In the genomic region with DNA sequence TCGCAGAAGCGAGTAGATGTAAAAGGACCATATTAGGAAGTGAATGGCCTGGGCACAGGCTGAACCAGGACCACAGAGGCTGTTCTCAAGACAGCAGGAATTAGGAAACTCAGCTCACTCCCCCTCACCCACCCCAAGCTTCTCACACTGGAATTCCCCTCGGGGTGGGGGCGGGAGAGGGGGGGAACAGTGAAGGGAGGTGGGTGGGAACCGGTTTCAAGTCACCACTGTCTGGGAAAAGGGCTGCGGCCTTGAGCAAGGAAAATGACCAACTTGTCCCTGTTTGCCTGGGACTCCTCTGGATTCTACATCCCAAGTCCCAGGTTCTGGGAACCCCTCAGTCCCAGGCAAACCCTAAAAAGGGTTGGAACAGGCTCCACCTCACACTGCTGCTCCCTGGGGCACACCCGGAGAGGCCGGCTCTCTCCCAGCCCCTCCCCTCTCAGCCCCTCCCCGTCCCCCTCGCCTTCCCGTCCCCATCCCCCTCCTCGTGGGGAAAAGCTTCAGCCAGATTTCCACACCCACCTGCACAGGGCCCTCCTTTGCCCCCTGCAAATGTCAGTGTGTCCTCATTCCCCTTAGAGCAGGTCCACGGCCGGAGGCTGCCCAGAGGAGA, we compare ENCODE assay signal across 18 cellular contexts.
DNase-seq lines count a peak whose midpoint lies in the region; ATAC-seq, FAIRE-seq and TF ChIP-seq lines count a peak whose summit lies in the region.
"Had no signal": no experiment of that assay in that cellular context is flagged by ENCODE, and none has a peak within 500 bp of the region (broad histone marks: within the 10 kb centered on the region; RNA-seq: fewer than 3 reads in every experiment).

No MANE protein-coding gene starts in this region.

- TF ChIP-seq CTCF in H1 (IDR thresholded peaks at IDR 0.05; ENCODE audit: control extremely low read depth in 1 of 3, insufficient read depth in 1 of 3, low read depth in 1 of 3, low read length in 3 of 3): no peak
- no peak for TF ChIP-seq CTCF in spleen (IDR thresholded peaks at IDR 0.05 in 8 of 11, conservative IDR thresholded peaks at IDR 0.05 in 3 of 11)

- H3K27me3 ChIP-seq in HUES64 (ENCODE audit: insufficient read depth, low read length) (peaks cover 3% of the 10 kb centered on the region; the same call in 1 of the 2 replicates), H1 (replicated peaks in 1 of 4; ENCODE audit: control insufficient read depth in 3 of 4, extremely low read depth in 1 of 4, insufficient read depth in 3 of 4, low read length in 3 of 4) (peaks cover 0 to 12% (median 0%) of the 10 kb centered on the region in 4 experiments; a peak in 4 of 7 replicates), spleen (replicated peaks in 1 of 7) (peaks cover 0 to 48% (median 0%) of the 10 kb centered on the region in 7 donors)
- H3K27me3 ChIP-seq: BE2C, testis had no signal

- WGBS in HUES64: 18% methylated on average over 9 of the region's 14 CpGs
- 27% methylated on average over 7 of the region's 14 CpGs; no CpG with 5 or more reads in 1 of the 2 experiments for WGBS in H1 (ENCODE audit: extremely low coverage in 1 of 2, insufficient coverage in 1 of 2, insufficient read length in 1 of 2, insufficient replicate concordance in 2 of 2, low coverage in 1 of 2, low lambda C conversion rate in 2 of 2, missing lambda C conversion rate in 1 of 2), 2 experiments
- WGBS in spleen, 5 donors: 16 to 22% (median 19%) methylated on average over 13 to 14 of the region's 14 CpGs

- H3K9me3 ChIP-seq in HUES64 (ENCODE audit: insufficient read depth, low read depth, low read length): no peaks in the 10 kb centered on the region
- no peaks in the 10 kb centered on the region for H3K9me3 ChIP-seq in H1 (ENCODE audit: insufficient read depth in 2 of 2, low read depth in 1 of 2, low read length in 1 of 2)
- H3K9me3 ChIP-seq in spleen: no peaks in the 10 kb centered on the region
- H3K9me3 ChIP-seq: BE2C, testis had no signal

- H3K4me1 ChIP-seq in HUES64 (ENCODE audit: insufficient read depth, low read length) (peaks cover 33% of the 10 kb centered on the region), H1 (replicated peaks in 1 of 4; ENCODE audit: control insufficient read depth in 3 of 4, insufficient read depth in 4 of 4, low read length in 3 of 4) (peaks cover 0 to 23% (median 17%) of the 10 kb centered on the region in 4 experiments; a peak in 5 of 7 replicates), spleen (no peaks in the 10 kb centered on the region)
- H3K4me1 ChIP-seq: BE2C, testis had no signal

- H2BK15ac ChIP-seq in H1 (ENCODE audit: low read length): 0 out of 2 replicates have a peak overlapping the region, but pooled peaks have one; percentile 22

- H2BK12ac ChIP-seq in H1 (ENCODE audit: low read depth, low read length): peak overlapping the region; percentile 94; the same call in 1 of the 2 replicates

- peak overlapping the region; percentile 25; the same call in 1 of the 2 replicates for H3K9ac ChIP-seq in HUES64 (ENCODE audit: low read depth, low read length)
- H3K9ac ChIP-seq in H1 (replicated peaks in 1 of 4; ENCODE audit: extremely low read depth in 1 of 4, low read depth in 3 of 4, low read length in 3 of 4): no peak overlapping the region

- H2BK20ac ChIP-seq in H1 (ENCODE audit: low read length): 0 out of 2 replicates have a peak overlapping the region, but pooled peaks have one; percentile 39

- peak overlapping the region; percentile 67 for H3K27ac ChIP-seq in HUES64 (ENCODE audit: low read depth, low read length)
- no peak overlapping the region for H3K27ac ChIP-seq in H1 (ENCODE audit: low read depth, low read length)
- peak overlapping the region in 5 of 8 donors; percentile 18 to 55 (median 47) for H3K27ac ChIP-seq in spleen
- H3K27ac ChIP-seq: testis had no signal

- H3K14ac ChIP-seq in H1 (ENCODE audit: insufficient read length): no peak overlapping the region

- intact Hi-C loops in spleen (cut with DNase I; ENCODE audit: low total_unique reads): no loop called here

- no peaks in the 10 kb centered on the region; the same call in 1 of the 2 replicates for H3K23me2 ChIP-seq in H1 (ENCODE audit: low read depth, low read length)

- peak overlapping the region; percentile 28 for H3K4me3 ChIP-seq in HUES64 (ENCODE audit: low read length)
- peak overlapping the region in 3 of 4 experiments; percentile 13 to 46 (median 23); a peak in 4 of 8 replicates for H3K4me3 ChIP-seq in H1 (ENCODE audit: extremely low read depth in 1 of 4, insufficient read depth in 2 of 4, low read depth in 3 of 4, low read length in 4 of 4)
- H3K4me3 ChIP-seq in spleen: no peak overlapping the region
- H3K4me3 ChIP-seq: testis had no signal

- DNase-seq in H1 (ENCODE audit: low read depth in 1 of 2, low spot score in 2 of 2) (peak in 1 of 2 experiments; percentile 56), left kidney (ENCODE audit: low read depth, low spot score) (peak; percentile 90), spleen (no peak), 8988T (no peak), NCI-H2227 (lab: John Stamatoyannopoulos, UW; ENCODE audit: unreplicated experiment) (no peak)
- DNase-seq in activated effector memory CD4-positive, alpha-beta T cell treated with Interleukin-2 at 50 U/mL for 16 hours: no peak
- DNase-seq: activated CD4-positive, alpha-beta T cell treated with anti-CD3 and anti-CD28 coated beads, Interleukin-2, amount 50 U/mL, for 48 hours; aorta; BE2C; NCI-H1694 treated with DMSO at 0.1 percent for 48 hours; NCI-H69; T-helper 9 cell; testis had no signal

- H3K4ac ChIP-seq in H1 (replicated peaks; ENCODE audit: insufficient read length, low read depth, low read length): peak overlapping the region; percentile 35

- H3K36me3 ChIP-seq in HUES64 (ENCODE audit: insufficient read depth, low read length): no peaks in the 10 kb centered on the region
- no peaks in the 10 kb centered on the region for H3K36me3 ChIP-seq in H1 (ENCODE audit: control insufficient read depth in 2 of 4, insufficient read depth in 4 of 4, low read length in 3 of 4)
- no peaks in the 10 kb centered on the region for H3K36me3 ChIP-seq in spleen
- H3K36me3 ChIP-seq: BE2C had no signal

- H2AK5ac ChIP-seq in H1 (ENCODE audit: low read depth, low read length): no peak overlapping the region

- H3K79me2 ChIP-seq in H1 (ENCODE audit: control insufficient read depth in 1 of 2, insufficient read depth in 2 of 2, low read length in 2 of 2): no peaks in the 10 kb centered on the region

- CTCF ChIA-PET in H1 (lab: Charles Lee; ENCODE audit: partially characterized antibody): interaction anchor here (0.6 to 3.4 kb wide), 8 partner anchors 10 to 230 kb away, joined by 3 to 25 read pairs (median 4); no protein-coding TSS in a partner anchor

- H3K18ac ChIP-seq in H1 (ENCODE audit: extremely low read depth, low read length): peak overlapping the region; percentile 51

- no peak for ATAC-seq in GM18505 (IDR thresholded peaks at IDR 0.05; ENCODE audit: unreplicated experiment)
- ATAC-seq: HCT116, Right ventricle myocardium inferior had no signal

- no peak overlapping the region for H3K56ac ChIP-seq in H1 (replicated peaks; ENCODE audit: insufficient read length, low read depth, low read length)

- TF ChIP-seq RAD21 in H1 (IDR thresholded peaks at IDR 0.05 in 1 of 2, conservative IDR thresholded peaks at IDR 0.05 in 1 of 2; ENCODE audit: low read depth in 2 of 2, low read length in 2 of 2): no peak

- TF ChIP-seq EP300 in H1 (IDR thresholded peaks at IDR 0.05; ENCODE audit: borderline replicate concordance in 1 of 2, low read depth in 2 of 2, low read length in 2 of 2): no peak

- no peak overlapping the region for H3K23ac ChIP-seq in H1 (ENCODE audit: insufficient read length)

- POLR2A ChIA-PET in H1 (lab: Charles Lee; ENCODE audit: partially characterized antibody): no interaction called here

- peak overlapping the region; percentile 51 for H4K91ac ChIP-seq in H1 (replicated peaks; ENCODE audit: insufficient read length, low read length)

- TF ChIP-seq POLR2A in H1 (IDR thresholded peaks at IDR 0.05; ENCODE audit: control extremely low read depth in 1 of 2, low read depth in 2 of 2, low read length in 2 of 2) (0 out of 3 replicates have a peak, but pooled peaks of 1 of the 2 experiments have one; percentile 20), spleen (IDR thresholded peaks at IDR 0.05) (no peak), GM18505 (IDR thresholded peaks at IDR 0.05; ENCODE audit: borderline replicate concordance, extremely low read depth, insufficient read depth, insufficient read length) (no peak)

- peak overlapping the region; percentile 74 for H2BK120ac ChIP-seq in H1 (replicated peaks; ENCODE audit: low read depth, low read length)

- H4K5ac ChIP-seq in H1 (ENCODE audit: insufficient read length, low read depth, low read length): no peak overlapping the region

- 0 out of 2 replicates have a peak overlapping the region, but pooled peaks have one; percentile 57 for H2AFZ ChIP-seq in H1 (ENCODE audit: low read length)

- no peaks in the 10 kb centered on the region for H3K79me1 ChIP-seq in H1 (ENCODE audit: low read depth, low read length)

- no peaks in the 10 kb centered on the region for H4K20me1 ChIP-seq in H1 (replicated peaks in 1 of 2; ENCODE audit: control insufficient read depth in 1 of 2, insufficient read depth in 2 of 2, low read length in 2 of 2)

- no peak overlapping the region for H4K8ac ChIP-seq in H1 (ENCODE audit: extremely low read depth, insufficient read depth, low read length)

- peak overlapping the region; percentile 49 to 67 for H3K4me2 ChIP-seq in H1 (ENCODE audit: insufficient read depth in 1 of 2, low read depth in 2 of 2, low read length in 2 of 2)

- peak overlapping the region; percentile 27; the same call in 1 of the 2 replicates for H2BK5ac ChIP-seq in H1 (ENCODE audit: low read depth, low read length)

- FAIRE-seq in H1 (lab: Jason Lieb, UNC): no peak
- FAIRE-seq: keratinocyte had no signal

TF ChIP-seq in H1, 55 proteins besides CTCF, POLR2A, EP300 and RAD21:
- TF ChIP-seq SRF (IDR thresholded peaks at IDR 0.05; ENCODE audit: low read depth, low read length): peak; percentile 38; the same call in 1 of the 2 replicates
- TF ChIP-seq, protein P1, sequence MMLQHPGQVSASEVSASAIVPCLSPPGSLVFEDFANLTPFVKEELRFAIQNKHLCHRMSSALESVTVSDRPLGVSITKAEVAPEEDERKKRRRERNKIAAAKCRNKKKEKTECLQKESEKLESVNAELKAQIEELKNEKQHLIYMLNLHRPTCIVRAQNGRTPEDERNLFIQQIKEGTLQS (IDR thresholded peaks at IDR 0.05; ENCODE audit: insufficient read depth, low read depth, low read length): no peak
TF ChIP-seq in H1: peak in this region for 1.

Comparison
In these comparisons a context has a peak if more than half of its experiments do, and no peak if none do; other contexts are left out.
1. H3K4me3 ChIP-seq: peak in HUES64 (single experiment) and H1 (3 of 4); none in spleen (0 of 8).